ENCODE assay signal across 23 cellular contexts in the genomic region with DNA sequence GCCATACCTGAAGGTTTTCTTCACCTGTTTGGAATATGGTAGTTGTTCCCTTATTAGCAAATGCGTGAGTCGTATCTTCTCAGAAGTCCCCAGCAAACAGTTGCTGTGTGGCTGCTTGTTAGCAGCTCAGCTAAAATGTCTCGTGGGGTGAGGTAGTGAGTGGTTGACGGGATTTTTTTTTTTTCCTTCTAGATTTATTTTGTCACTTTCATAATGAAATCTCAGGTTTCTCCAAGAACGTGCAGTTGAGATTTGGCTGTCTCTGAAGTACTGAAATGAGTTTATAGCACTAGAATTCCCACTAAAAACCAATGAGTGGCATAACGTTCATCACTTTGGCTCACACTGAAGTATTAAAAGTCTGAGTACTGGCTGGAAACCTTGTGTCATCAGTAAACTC. TPM values are rescaled to one million over a fixed set of nuclear protein-coding genes. Genes with fewer than 3 reads are reported as not detected.
DNase-seq lines count a peak whose midpoint lies in the region; ATAC-seq and FAIRE-seq lines count a peak whose summit lies in the region.
"Had no signal": no experiment of that assay in that cellular context is flagged by ENCODE, and none has a peak within 500 bp of the region (broad histone marks: within the 10 kb centered on the region; RNA-seq: fewer than 3 reads in every experiment).

No MANE protein-coding gene starts in this region.

- FAIRE-seq in GM18507 (lab: Jason Lieb, UNC), result peak; percentile 49
- FAIRE-seq: H54, HTR-8/SVneo, K562 had no signal

- intact Hi-C loops in activated CD4-positive, alpha-beta T cell treated with anti-CD3 and anti-CD28 coated beads for 36 hours (cut with DNase I, micrococcal nuclease), result no loop called here

- peaks cover 13% of the 10 kb centered on the region for H3K36me3 Mint-ChIP-seq in activated CD4-positive, alpha-beta T cell treated with anti-CD3 and anti-CD28 coated beads for 36 hours (ENCODE audit: low read depth)
- H3K36me3 Mint-ChIP-seq in activated CD4-positive, alpha-beta T cell treated with anti-CD3 and anti-CD28 coated beads, Interleukin-2, amount 10 ng/mL, durations not matched to agents 7 days and 5 days (ENCODE audit: low read depth), result peaks cover 16% of the 10 kb centered on the region
- H3K36me3 Mint-ChIP-seq in stimulated activated effector memory CD8-positive, alpha-beta T cell treated with anti-CD3 and anti-CD28 coated beads, Interleukin-12 subunit alpha, Interleukin-12 subunit beta, amount 100 ng/mL, for 72 hours, result peaks cover 33% of the 10 kb centered on the region

- POLR2A ChIA-PET in activated CD4-positive, alpha-beta T cell treated with anti-CD3 and anti-CD28 coated beads for 36 hours (lab: Charles Lee), result no interaction called here
- POLR2A ChIA-PET in activated CD4-positive, alpha-beta T cell treated with anti-CD3 and anti-CD28 coated beads, Interleukin-2, amount 10 ng/mL, durations not matched to agents 7 days and 5 days (lab: Charles Lee), result no interaction called here

- CTCF ChIA-PET in activated CD4-positive, alpha-beta T cell treated with anti-CD3 and anti-CD28 coated beads for 36 hours (lab: Charles Lee), result interaction anchor here (0.7 kb wide), 1 partner anchor 16 kb away, joined by 3 read pairs; no protein-coding TSS in a partner anchor
- CTCF ChIA-PET in activated CD4-positive, alpha-beta T cell treated with anti-CD3 and anti-CD28 coated beads, Interleukin-2, amount 10 ng/mL, durations not matched to agents 7 days and 5 days (lab: Charles Lee), result no interaction called here

- H3K4me3 Mint-ChIP-seq in activated CD4-positive, alpha-beta T cell treated with anti-CD3 and anti-CD28 coated beads for 36 hours, result no peak overlapping the region
- no peak overlapping the region for H3K4me3 Mint-ChIP-seq in activated CD4-positive, alpha-beta T cell treated with anti-CD3 and anti-CD28 coated beads, Interleukin-2, amount 10 ng/mL, durations not matched to agents 7 days and 5 days
- H3K4me3 Mint-ChIP-seq in stimulated activated effector memory CD8-positive, alpha-beta T cell treated with anti-CD3 and anti-CD28 coated beads, Interleukin-12 subunit alpha, Interleukin-12 subunit beta, amount 100 ng/mL, for 72 hours, result no peak overlapping the region

- H3K9me3 Mint-ChIP-seq in activated CD4-positive, alpha-beta T cell treated with anti-CD3 and anti-CD28 coated beads for 36 hours (ENCODE audit: low read depth), result no peaks in the 10 kb centered on the region
- no peaks in the 10 kb centered on the region for H3K9me3 Mint-ChIP-seq in activated CD4-positive, alpha-beta T cell treated with anti-CD3 and anti-CD28 coated beads, Interleukin-2, amount 10 ng/mL, durations not matched to agents 7 days and 5 days
- H3K9me3 Mint-ChIP-seq in stimulated activated effector memory CD8-positive, alpha-beta T cell treated with anti-CD3 and anti-CD28 coated beads, Interleukin-12 subunit alpha, Interleukin-12 subunit beta, amount 100 ng/mL, for 72 hours, result no peaks in the 10 kb centered on the region

- H3K4me1 Mint-ChIP-seq in activated CD4-positive, alpha-beta T cell treated with anti-CD3 and anti-CD28 coated beads for 36 hours, result peaks cover 11% of the 10 kb centered on the region
- H3K4me1 Mint-ChIP-seq in activated CD4-positive, alpha-beta T cell treated with anti-CD3 and anti-CD28 coated beads, Interleukin-2, amount 10 ng/mL, durations not matched to agents 7 days and 5 days, result no peaks in the 10 kb centered on the region
- no peaks in the 10 kb centered on the region for H3K4me1 Mint-ChIP-seq in stimulated activated effector memory CD8-positive, alpha-beta T cell treated with anti-CD3 and anti-CD28 coated beads, Interleukin-12 subunit alpha, Interleukin-12 subunit beta, amount 100 ng/mL, for 72 hours

- peak; percentile 60 for ATAC-seq in activated CD4-positive, alpha-beta T cell treated with anti-CD3 and anti-CD28 coated beads for 36 hours
- ATAC-seq in HG02610 (IDR thresholded peaks at IDR 0.05; ENCODE audit: unreplicated experiment) (peak; percentile 35), GM19467 (IDR thresholded peaks at IDR 0.05; ENCODE audit: unreplicated experiment) (no peak)
- peak; percentile 40 for ATAC-seq in stimulated activated effector memory CD8-positive, alpha-beta T cell treated with anti-CD3 and anti-CD28 coated beads, Interleukin-12 subunit alpha, Interleukin-12 subunit beta, amount 100 ng/mL, for 72 hours
- ATAC-seq: K562, Right ventricle myocardium inferior, SK-N-SH treated with all-trans-retinoic acid at 6 μM for 48 hours had no signal

- DNase-seq in activated CD4-positive, alpha-beta T cell treated with anti-CD3 and anti-CD28 coated beads for 36 hours, result no peak
- no peak for DNase-seq in activated CD4-positive, alpha-beta T cell treated with anti-CD3 and anti-CD28 coated beads, Interleukin-2, amount 10 ng/mL, durations not matched to agents 7 days and 5 days
- DNase-seq in GM18507 (ENCODE audit: extremely low spot score, insufficient read length, low read depth) (no peak), NCI-H446 treated with DMSO at 0.1 percent for 48 hours (lab: John Stamatoyannopoulos, UW) (no peak)
- no peak for DNase-seq in stimulated activated effector memory CD8-positive, alpha-beta T cell treated with anti-CD3 and anti-CD28 coated beads, Interleukin-12 subunit alpha, Interleukin-12 subunit beta, amount 100 ng/mL, for 72 hours (ENCODE audit: low spot score in 2 of 2)
- no peak for DNase-seq in effector CD8-positive, alpha-beta T cell (lab: John Stamatoyannopoulos, UW)
- DNase-seq: 8988T, Calu3, Kasumi-1, NCI-H1092 treated with DMSO at 0.1 percent for 48 hours, NCI-H146, NCI-H1930, NCI-H2107, NCI-H446, NCI-H526 treated with DMSO at 0.1 percent for 48 hours, SJCRH30 had no signal

- no peaks in the 10 kb centered on the region for H3K27me3 Mint-ChIP-seq in activated CD4-positive, alpha-beta T cell treated with anti-CD3 and anti-CD28 coated beads for 36 hours
- H3K27me3 Mint-ChIP-seq in activated CD4-positive, alpha-beta T cell treated with anti-CD3 and anti-CD28 coated beads, Interleukin-2, amount 10 ng/mL, durations not matched to agents 7 days and 5 days, result no peaks in the 10 kb centered on the region

- no peak overlapping the region for H3K27ac Mint-ChIP-seq in activated CD4-positive, alpha-beta T cell treated with anti-CD3 and anti-CD28 coated beads for 36 hours
- no peak overlapping the region for H3K27ac Mint-ChIP-seq in activated CD4-positive, alpha-beta T cell treated with anti-CD3 and anti-CD28 coated beads, Interleukin-2, amount 10 ng/mL, durations not matched to agents 7 days and 5 days
- no peak overlapping the region for H3K27ac Mint-ChIP-seq in stimulated activated effector memory CD8-positive, alpha-beta T cell treated with anti-CD3 and anti-CD28 coated beads, Interleukin-12 subunit alpha, Interleukin-12 subunit beta, amount 100 ng/mL, for 72 hours

RNA-seq across cellular contexts. Expression of a gene that starts 16.8 kb away (rescaled TPM):
- 10 to 100 TPM; 19.1 to 24.1 TPM for total RNA-seq in activated CD4-positive, alpha-beta T cell treated with anti-CD3 and anti-CD28 coated beads for 36 hours
- 10 to 100 TPM; 16.8 to 17.4 TPM for total RNA-seq in activated CD4-positive, alpha-beta T cell treated with anti-CD3 and anti-CD28 coated beads, Interleukin-2, amount 10 ng/mL, durations not matched to agents 7 days and 5 days
